In genomic region chr13:94596575-94596971, GRCh38 we compare ENCODE assay signal across 8 cellular contexts. TPM values are rescaled to one million over a fixed set of nuclear protein-coding genes. Genes with fewer than 3 reads are reported as not detected.
DNase-seq lines count a peak whose midpoint lies in the region; ATAC-seq, FAIRE-seq and TF ChIP-seq lines count a peak whose summit lies in the region.

No MANE protein-coding gene starts in this region.

- H3K4me2 ChIP-seq in mammary epithelial cell (ENCODE audit: insufficient read depth, low read depth, low read length): peak overlapping the region; percentile 83

- peaks cover 42% of the 10 kb centered on the region for H3K79me2 ChIP-seq in mammary epithelial cell (ENCODE audit: insufficient read depth, low read length)

- H3K4me1 ChIP-seq in mammary epithelial cell (ENCODE audit: insufficient read depth, low read length) (peaks cover 10% of the 10 kb centered on the region), mesodermal cell (ENCODE audit: control insufficient read depth, insufficient read depth, low read length, poor library complexity, severe bottlenecking) (peaks cover 12% of the 10 kb centered on the region), upper lobe of left lung (peaks cover 14 to 26% (median 19%) of the 10 kb centered on the region in 4 donors)

- FAIRE-seq in GM12892 (lab: Jason Lieb, UNC): no peak

- dilution Hi-C loops in mammary epithelial cell (cut with HindIII; ENCODE audit: low sequenced_read_pairs): no loop called here

- intact Hi-C loops in mammary epithelial cell (cut with micrococcal nuclease): loop anchor here (1.0 kb wide), 1 partner anchor 47 kb away; no protein-coding TSS in a partner anchor

- no peak overlapping the region for H3K9ac ChIP-seq in mammary epithelial cell (ENCODE audit: insufficient read depth, low read length)

- H3K36me3 Mint-ChIP-seq in activated CD8-positive, alpha-beta memory T cell treated with anti-CD3 and anti-CD28 coated beads, Interleukin-2, amount 10 ng/mL, durations not matched to agents 7 days and 5 days: peaks cover 19% of the 10 kb centered on the region

- CTCF ChIA-PET in activated CD8-positive, alpha-beta memory T cell treated with anti-CD3 and anti-CD28 coated beads, Interleukin-2, amount 10 ng/mL, durations not matched to agents 7 days and 5 days (lab: Charles Lee): interaction anchor here (0.9 to 2.6 kb wide), 6 partner anchors 8 to 161 kb away, joined by 3 to 11 read pairs (median 6); no protein-coding TSS in a partner anchor
- CTCF ChIA-PET in mammary epithelial cell (lab: Charles Lee; ENCODE audit: low non-redundant PET): no interaction called here

- H4K20me1 ChIP-seq in mammary epithelial cell (ENCODE audit: insufficient read depth, low read length): no peaks in the 10 kb centered on the region

- no peaks in the 10 kb centered on the region for H3K27me3 ChIP-seq in mammary epithelial cell (ENCODE audit: insufficient read depth, low read length)
- H3K27me3 ChIP-seq in upper lobe of left lung: no peaks in the 10 kb centered on the region

- H3K9me3 Mint-ChIP-seq in activated CD8-positive, alpha-beta memory T cell treated with anti-CD3 and anti-CD28 coated beads, Interleukin-2, amount 10 ng/mL, durations not matched to agents 7 days and 5 days (ENCODE audit: low read depth): peaks cover 2% of the 10 kb centered on the region

- peaks cover 49% of the 10 kb centered on the region for H3K4me1 Mint-ChIP-seq in activated CD8-positive, alpha-beta memory T cell treated with anti-CD3 and anti-CD28 coated beads, Interleukin-2, amount 10 ng/mL, durations not matched to agents 7 days and 5 days

- H3K9me3 ChIP-seq in mammary epithelial cell (replicated peaks; ENCODE audit: insufficient read depth, low read length): no peaks in the 10 kb centered on the region
- H3K9me3 ChIP-seq in mesodermal cell (ENCODE audit: control insufficient read depth, low read length): peaks cover 8% of the 10 kb centered on the region
- H3K9me3 ChIP-seq in upper lobe of left lung: no peaks in the 10 kb centered on the region

- no peak for TF ChIP-seq EP300 in upper lobe of left lung (IDR thresholded peaks at IDR 0.05)

- peak overlapping the region; percentile 99 for H2AFZ ChIP-seq in mammary epithelial cell (ENCODE audit: low read depth, low read length)

- H3K27ac ChIP-seq in mammary epithelial cell (ENCODE audit: insufficient read depth, low read depth, low read length): no peak overlapping the region
- H3K27ac ChIP-seq in mesodermal cell (ENCODE audit: low read depth, low read length, severe bottlenecking): no peak overlapping the region
- H3K27ac ChIP-seq in upper lobe of left lung: peak overlapping the region in 1 of 4 donors; percentile 89

- DNase-seq in activated CD8-positive, alpha-beta memory T cell treated with anti-CD3 and anti-CD28 coated beads, Interleukin-2, amount 10 ng/mL, durations not matched to agents 7 days and 5 days: no peak
- no peak for DNase-seq in activated CD8-positive, alpha-beta memory T cell treated with anti-CD3 and anti-CD28 coated beads for 24 hours
- no peak for DNase-seq in mammary epithelial cell
- DNase-seq in upper lobe of left lung: no peak
- DNase-seq in AML-193 (lab: John Stamatoyannopoulos, UW): no peak
- no peak for DNase-seq in GM12892 (ENCODE audit: insufficient read length)

- no peak for ATAC-seq in activated CD8-positive, alpha-beta memory T cell treated with anti-CD3 and anti-CD28 coated beads, Interleukin-2, amount 10 ng/mL, durations not matched to agents 7 days and 5 days
- ATAC-seq in upper lobe of left lung (ENCODE audit: low FRiP score in 2 of 2): no peak
- no peak for ATAC-seq in GM19397 (IDR thresholded peaks at IDR 0.05; ENCODE audit: unreplicated experiment)

- peak overlapping the region; percentile 89 for H3K27ac Mint-ChIP-seq in activated CD8-positive, alpha-beta memory T cell treated with anti-CD3 and anti-CD28 coated beads, Interleukin-2, amount 10 ng/mL, durations not matched to agents 7 days and 5 days

- H3K36me3 ChIP-seq in mammary epithelial cell (ENCODE audit: insufficient read depth, low read length): peaks cover 9% of the 10 kb centered on the region
- H3K36me3 ChIP-seq in mesodermal cell (ENCODE audit: control insufficient read depth, insufficient read depth, low read length): peaks cover 11% of the 10 kb centered on the region
- peaks cover 0 to 13% (median 5%) of the 10 kb centered on the region in 4 donors for H3K36me3 ChIP-seq in upper lobe of left lung

- H3K4me3 ChIP-seq in mammary epithelial cell (replicated peaks in 1 of 3; ENCODE audit: insufficient read depth in 1 of 3, low read depth in 2 of 3, low read length in 3 of 3): peak overlapping the region; percentile 67 to 97 (median 93)
- peak overlapping the region; percentile 99 for H3K4me3 ChIP-seq in mesodermal cell (ENCODE audit: extremely low read depth, insufficient read depth, low read length, poor library complexity, severe bottlenecking)
- peak overlapping the region in 3 of 4 donors; percentile 70 to 90 (median 78) for H3K4me3 ChIP-seq in upper lobe of left lung

- 35% methylated on average over 4 of the region's 20 CpGs for WGBS in mammary epithelial cell (ENCODE audit: low coverage, missing lambda C conversion rate)
- 81% methylated on average over 12 to 16 of the region's 20 CpGs for WGBS in mesodermal cell (ENCODE audit: insufficient coverage in 2 of 2), 2 experiments
- WGBS in upper lobe of left lung, 2 donors: 72 to 76% methylated on average over 20 of the region's 20 CpGs

- H3K4me3 Mint-ChIP-seq in activated CD8-positive, alpha-beta memory T cell treated with anti-CD3 and anti-CD28 coated beads, Interleukin-2, amount 10 ng/mL, durations not matched to agents 7 days and 5 days: peak overlapping the region; percentile 92

- no peak for TF ChIP-seq CTCF in mammary epithelial cell (conservative IDR thresholded peaks at IDR 0.05 in 1 of 2, IDR thresholded peaks at IDR 0.05 in 1 of 2; ENCODE audit: extremely low read depth in 1 of 2, insufficient read depth in 1 of 2, low read depth in 1 of 2, low read length in 2 of 2)
- TF ChIP-seq CTCF in upper lobe of left lung (IDR thresholded peaks at IDR 0.05): no peak

- no TSS peak for BruUV-seq in mammary epithelial cell (replicated peaks; lab: Mats Ljungman, UMichigan)

- no peak for TF ChIP-seq POLR2A in upper lobe of left lung (IDR thresholded peaks at IDR 0.05)
- TF ChIP-seq POLR2A in GM12892 (IDR thresholded peaks at IDR 0.05; ENCODE audit: low read depth, low read length): no peak

- in situ Hi-C loops in mammary epithelial cell (cut with MboI; ENCODE audit: low sequenced_read_pairs in 2 of 2): no loop called here

- H3K27me3 Mint-ChIP-seq in activated CD8-positive, alpha-beta memory T cell treated with anti-CD3 and anti-CD28 coated beads, Interleukin-2, amount 10 ng/mL, durations not matched to agents 7 days and 5 days: no peaks in the 10 kb centered on the region

RNA-seq across cellular contexts. Expression of gene TGDS, which starts 0.6 kb away (rescaled TPM):
- 10 to 100 TPM; 14.0 to 19.5 TPM for total RNA-seq in activated CD8-positive, alpha-beta memory T cell treated with anti-CD3 and anti-CD28 coated beads, Interleukin-2, amount 10 ng/mL, durations not matched to agents 7 days and 5 days
- total RNA-seq in mammary epithelial cell: 10 to 100 TPM; 12.0 to 12.1 TPM
- 8.6 TPM for polyA plus RNA-seq in mammary epithelial cell
- polyA minus RNA-seq in mammary epithelial cell: 4.0 TPM
- polyA plus RNA-seq in mesodermal cell (2013, experiment 1 of 2): 17.0 TPM
- polyA plus RNA-seq in mesodermal cell (2013, experiment 2 of 2): 20.9 TPM
- total RNA-seq in upper lobe of left lung: 10 to 100 TPM in 2 of 6 donors, 1 to 10 TPM in 4; 2.8 to 13.5 (median 7.5) TPM
- polyA plus RNA-seq in GM12892 (2012; ENCODE audit: missing spikeins): 17.8 TPM

RNA-seq across cellular contexts. Expression of gene GPR180, which starts 5.1 kb away (rescaled TPM):
- total RNA-seq in activated CD8-positive, alpha-beta memory T cell treated with anti-CD3 and anti-CD28 coated beads, Interleukin-2, amount 10 ng/mL, durations not matched to agents 7 days and 5 days: 1 to 10 TPM; 7.2 to 7.5 TPM
- total RNA-seq in mammary epithelial cell (10 to 100 TPM in 1 of 2 donors, 1 to 10 TPM in 1; 9.7 to 11.5 TPM), upper lobe of left lung (10 to 100 TPM in 1 of 6 donors, 1 to 10 TPM in 5; 1.6 to 12.2 (median 3.3) TPM)
- 4.8 TPM for polyA plus RNA-seq in mammary epithelial cell
- 8.2 TPM for polyA minus RNA-seq in mammary epithelial cell
- polyA plus RNA-seq in mesodermal cell (2013, experiment 1 of 2): 5.4 TPM
- polyA plus RNA-seq in mesodermal cell (2013, experiment 2 of 2): 5.6 TPM
- 5.5 TPM for polyA plus RNA-seq in GM12892 (2012; ENCODE audit: missing spikeins)
